Comparison of ENCODE assay signal across 8 cellular contexts in genomic region chr5:61408476-61409168, GRCh38.
DNase-seq lines count a peak whose midpoint lies in the region; ATAC-seq lines count a peak whose summit lies in the region.

No MANE protein-coding gene starts in this region.

- DNase-seq in CD1c-positive myeloid dendritic cell (ENCODE audit: extremely low spot score) (peak; percentile 99), NCI-H748 treated with DMSO at 0.1 percent for 48 hours (lab: John Stamatoyannopoulos, UW) (peak; percentile 93), cortex of kidney (lab: John Stamatoyannopoulos, UW) (peak; percentile 99), kidney tubule cell (ENCODE audit: low spot score) (peak; percentile 100)
- DNase-seq in activated CD4-positive, alpha-beta T cell treated with anti-CD3 and anti-CD28 coated beads, Interleukin-2, amount 50 U/mL, for 24 hours (ENCODE audit: low read depth in 1 of 2, low spot score in 1 of 2), result peak; percentile 90 to 96
- DNase-seq in stimulated activated CD4-positive, alpha-beta T cell treated with anti-CD3 and anti-CD28 coated beads, Interleukin-1b, Interleukin-23, amount 100 ng/mL, for 24 hours (ENCODE audit: low read depth in 4 of 4, low spot score in 1 of 4), result peak; percentile 96 to 97 (median 97)

- peak; percentile 100 for ATAC-seq in GM19463 (IDR thresholded peaks at IDR 0.05; ENCODE audit: unreplicated experiment)
- ATAC-seq in HG03571 (IDR thresholded peaks at IDR 0.05; ENCODE audit: unreplicated experiment), result peak; percentile 100

Comparison
In these comparisons a context has a peak if more than half of its experiments do, and no peak if none do; other contexts are left out.
1. Peak in every context shown above with its lines: DNase-seq and ATAC-seq.